10 cellular contexts compared by ENCODE assay signal in the genomic region with DNA sequence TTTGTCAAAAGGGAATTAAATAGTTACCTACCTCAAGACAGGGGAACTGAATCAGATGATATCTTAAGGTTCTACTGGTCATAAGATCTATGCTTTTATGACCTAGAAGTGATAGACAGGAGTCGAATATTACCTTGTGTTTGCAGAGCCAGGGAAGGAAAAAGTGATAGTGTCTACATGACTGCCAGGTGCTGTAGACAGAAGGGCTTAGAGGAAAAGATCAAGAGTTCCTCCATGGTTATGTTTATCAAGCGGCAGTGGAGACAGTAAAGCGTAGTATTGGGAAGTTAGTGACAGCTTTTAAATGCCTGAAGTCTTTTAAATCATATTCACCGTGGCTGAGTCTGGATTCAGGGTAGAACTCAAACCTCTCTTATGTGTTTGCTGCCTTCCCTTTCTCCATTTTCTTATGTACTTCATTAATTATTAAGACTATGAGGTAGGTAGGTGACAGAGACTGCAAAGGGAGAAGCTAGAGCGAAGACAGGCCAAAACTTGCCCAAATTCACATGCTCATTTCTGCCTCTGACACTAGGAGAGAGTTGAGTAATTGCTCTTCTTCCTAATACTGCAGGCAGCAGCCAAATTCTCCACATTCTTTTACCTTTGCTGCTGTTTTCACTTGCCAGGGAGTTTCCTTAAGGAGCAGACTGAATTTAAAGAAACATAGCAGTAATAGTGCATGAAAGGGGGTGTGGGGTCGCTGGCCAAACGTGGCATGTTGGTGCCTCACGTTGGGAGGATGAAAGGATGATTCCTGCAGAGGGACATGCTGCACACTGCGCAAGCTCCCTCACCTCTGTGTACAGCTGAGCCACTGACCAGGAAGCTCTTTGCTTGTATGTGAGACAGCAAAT. TPM values are rescaled to one million over a fixed set of nuclear protein-coding genes. Genes with fewer than 3 reads are reported as not detected.
A peak's percentile ranks its signal among the peaks of the same experiment; 100 is the strongest.
DNase-seq lines count a peak whose midpoint lies in the region; ATAC-seq, FAIRE-seq and TF ChIP-seq lines count a peak whose summit lies in the region.
"Had no signal": no experiment of that assay in that cellular context is flagged by ENCODE, and none has a peak within 500 bp of the region (broad histone marks: within the 10 kb centered on the region; RNA-seq: fewer than 3 reads in every experiment).

No MANE protein-coding gene starts in this region.

- H3K4me3 ChIP-seq in AG10803 (ENCODE audit: low read length): no peak overlapping the region; the same call in 1 of the 2 replicates
- no peak overlapping the region for H3K4me3 ChIP-seq in neuronal stem cell (ENCODE audit: low read length in 2 of 2)
- no peak overlapping the region for H3K4me3 ChIP-seq in dorsolateral prefrontal cortex

- no peak overlapping the region for H3K4me3 Mint-ChIP-seq in activated T-cell treated with anti-CD3 and anti-CD28 coated beads, Interleukin-2, amount 50 U/mL, for 24 hours
- H3K4me3 Mint-ChIP-seq in stimulated activated naive CD8-positive, alpha-beta T cell treated with anti-CD3 and anti-CD28 coated beads, Interleukin-15, amount 100 ng/mL, for 72 hours: no peak overlapping the region
- H3K4me3 Mint-ChIP-seq: stimulated activated naive B cell treated with anti-CD40 and anti-IgM and Interleukin-4, amounts not matched to agents 10 μg/mL and 1 μg/mL and 100 μg/mL, for 72 hours had no signal

- no peak overlapping the region for H2BK120ac ChIP-seq in neuronal stem cell (ENCODE audit: low read depth, low read length)

- no peaks in the 10 kb centered on the region for H3K9me3 Mint-ChIP-seq in activated T-cell treated with anti-CD3 and anti-CD28 coated beads, Interleukin-2, amount 50 U/mL, for 24 hours
- H3K9me3 Mint-ChIP-seq in stimulated activated naive CD8-positive, alpha-beta T cell treated with anti-CD3 and anti-CD28 coated beads, Interleukin-15, amount 100 ng/mL, for 72 hours: no peaks in the 10 kb centered on the region
- H3K9me3 Mint-ChIP-seq: stimulated activated naive B cell treated with anti-CD40 and anti-IgM and Interleukin-4, amounts not matched to agents 10 μg/mL and 1 μg/mL and 100 μg/mL, for 72 hours had no signal

- peaks cover 8% of the 10 kb centered on the region for H3K27me3 Mint-ChIP-seq in activated T-cell treated with anti-CD3 and anti-CD28 coated beads, Interleukin-2, amount 50 U/mL, for 24 hours
- H3K27me3 Mint-ChIP-seq in stimulated activated naive CD8-positive, alpha-beta T cell treated with anti-CD3 and anti-CD28 coated beads, Interleukin-15, amount 100 ng/mL, for 72 hours: peaks cover 17% of the 10 kb centered on the region
- H3K27me3 Mint-ChIP-seq: stimulated activated naive B cell treated with anti-CD40 and anti-IgM and Interleukin-4, amounts not matched to agents 10 μg/mL and 1 μg/mL and 100 μg/mL, for 72 hours had no signal

- FAIRE-seq in D721Med (lab: Jason Lieb, UNC): no peak
- FAIRE-seq: TTC549 had no signal

- intact Hi-C loops in dorsolateral prefrontal cortex (cut with DNase I): no loop called here

- DNase-seq in AG10803 (ENCODE audit: low read depth) (peak; percentile 43), NCI-H226 (peak; percentile 62), neuronal stem cell (ENCODE audit: low spot score) (no peak), dorsolateral prefrontal cortex (no peak), D721Med (ENCODE audit: insufficient read length, low spot score) (no peak)
- DNase-seq in activated T-cell treated with anti-CD3 and anti-CD28 coated beads, Interleukin-2, amount 50 U/mL, for 24 hours: no peak
- DNase-seq in stimulated activated naive CD8-positive, alpha-beta T cell treated with anti-CD3 and anti-CD28 coated beads, Interleukin-15, amount 100 ng/mL, for 72 hours: no peak
- DNase-seq: stimulated activated naive B cell treated with anti-CD40 and anti-IgM and Interleukin-4, amounts not matched to agents 10 μg/mL and 1 μg/mL and 100 μg/mL, for 72 hours had no signal

- no peak overlapping the region for H2AFZ ChIP-seq in neuronal stem cell (ENCODE audit: low read length)

- no peaks in the 10 kb centered on the region for H3K36me3 Mint-ChIP-seq in activated T-cell treated with anti-CD3 and anti-CD28 coated beads, Interleukin-2, amount 50 U/mL, for 24 hours (ENCODE audit: low read depth)
- H3K36me3 Mint-ChIP-seq: stimulated activated naive B cell treated with anti-CD40 and anti-IgM and Interleukin-4, amounts not matched to agents 10 μg/mL and 1 μg/mL and 100 μg/mL, for 72 hours had no signal

- ATAC-seq in esophagus mucosa: peak; percentile 90
- no peak for ATAC-seq in stimulated activated naive CD8-positive, alpha-beta T cell treated with anti-CD3 and anti-CD28 coated beads, Interleukin-15, amount 100 ng/mL, for 72 hours
- ATAC-seq: stimulated activated naive B cell treated with anti-CD40 and anti-IgM and Interleukin-4, amounts not matched to agents 10 μg/mL and 1 μg/mL and 100 μg/mL, for 72 hours had no signal

- no peaks in the 10 kb centered on the region for H3K9me3 ChIP-seq in neuronal stem cell (replicated peaks in 1 of 2; ENCODE audit: control insufficient read depth in 2 of 2, insufficient read depth in 1 of 2, low read depth in 1 of 2, low read length in 2 of 2)

- H2BK12ac ChIP-seq in neuronal stem cell (ENCODE audit: low read length): no peak overlapping the region

- no peak overlapping the region for H3K23ac ChIP-seq in neuronal stem cell (ENCODE audit: low read depth, low read length, poor library complexity)

- TF ChIP-seq CTCF in AG10803 (conservative IDR thresholded peaks at IDR 0.05; ENCODE audit: low read length) (no peak), dorsolateral prefrontal cortex (IDR thresholded peaks at IDR 0.05 in 54 of 56, conservative IDR thresholded peaks at IDR 0.05 in 2 of 56; ENCODE audit: low read depth in 1 of 56, partially characterized antibody in 56 of 56) (no peak), D721Med (IDR thresholded peaks at IDR 0.05; ENCODE audit: insufficient read depth, missing control alignments) (no peak)

- no peak overlapping the region for H2AK5ac ChIP-seq in neuronal stem cell (ENCODE audit: low read depth, low read length)

- H3K4me1 Mint-ChIP-seq in activated T-cell treated with anti-CD3 and anti-CD28 coated beads, Interleukin-2, amount 50 U/mL, for 24 hours (ENCODE audit: low read depth): peaks cover 8% of the 10 kb centered on the region
- peaks cover 16% of the 10 kb centered on the region for H3K4me1 Mint-ChIP-seq in stimulated activated naive CD8-positive, alpha-beta T cell treated with anti-CD3 and anti-CD28 coated beads, Interleukin-15, amount 100 ng/mL, for 72 hours

- H4K8ac ChIP-seq in neuronal stem cell (ENCODE audit: low read depth, low read length): no peak overlapping the region

- H3K27ac ChIP-seq in neuronal stem cell (replicated peaks; ENCODE audit: low read length) (peak overlapping the region; percentile 48), dorsolateral prefrontal cortex (no peak overlapping the region)

- H3K4ac ChIP-seq in neuronal stem cell (ENCODE audit: low read length): no peak overlapping the region

- no CpG with 5 or more reads among the region's 9 CpGs for WGBS in neuronal stem cell (ENCODE audit: extremely low coverage in 2 of 2, insufficient read length in 2 of 2, insufficient replicate concordance in 1 of 2), 2 donors

- H3K27ac Mint-ChIP-seq in activated T-cell treated with anti-CD3 and anti-CD28 coated beads, Interleukin-2, amount 50 U/mL, for 24 hours: no peak overlapping the region
- no peak overlapping the region for H3K27ac Mint-ChIP-seq in stimulated activated naive CD8-positive, alpha-beta T cell treated with anti-CD3 and anti-CD28 coated beads, Interleukin-15, amount 100 ng/mL, for 72 hours
- H3K27ac Mint-ChIP-seq: stimulated activated naive B cell treated with anti-CD40 and anti-IgM and Interleukin-4, amounts not matched to agents 10 μg/mL and 1 μg/mL and 100 μg/mL, for 72 hours had no signal

- peaks cover 2% of the 10 kb centered on the region for H3K79me1 ChIP-seq in neuronal stem cell (ENCODE audit: low read depth, low read length)

- H3K4me1 ChIP-seq in neuronal stem cell (ENCODE audit: control insufficient read depth in 2 of 2, insufficient read depth in 1 of 2, low read depth in 1 of 2, low read length in 2 of 2): peaks cover 30 to 32% of the 10 kb centered on the region in 2 donors

- no peak overlapping the region for H4K91ac ChIP-seq in neuronal stem cell (ENCODE audit: low read depth, low read length, poor library complexity)

- H2BK5ac ChIP-seq in neuronal stem cell (ENCODE audit: low read length): no peak overlapping the region

- H3K14ac ChIP-seq in neuronal stem cell (ENCODE audit: low read length): no peak overlapping the region

- H3K18ac ChIP-seq in neuronal stem cell (ENCODE audit: low read length): peak overlapping the region; percentile 73

- no peak overlapping the region for H2BK15ac ChIP-seq in neuronal stem cell (ENCODE audit: low read length)

- peak overlapping the region; percentile 53 for H3K9ac ChIP-seq in neuronal stem cell (ENCODE audit: low read depth, low read length, poor library complexity)

- H3K4me2 ChIP-seq in neuronal stem cell (ENCODE audit: insufficient read depth, low read length, poor library complexity, severe bottlenecking): no peak overlapping the region

- H3K36me3 ChIP-seq in neuronal stem cell (replicated peaks in 1 of 2; ENCODE audit: control insufficient read depth in 2 of 2, insufficient read depth in 2 of 2, low read length in 2 of 2): no peaks in the 10 kb centered on the region

- H3K27me3 ChIP-seq in neuronal stem cell (ENCODE audit: control insufficient read depth in 3 of 3, insufficient read depth in 3 of 3, low read depth in 1 of 3, low read length in 3 of 3) (no peaks in the 10 kb centered on the region), dorsolateral prefrontal cortex (no peaks in the 10 kb centered on the region)

RNA-seq across cellular contexts. Expression of a gene that starts 12.1 kb away (rescaled TPM):
- 15.2 TPM for total RNA-seq in esophagus mucosa
- 7.8 TPM for polyA plus RNA-seq in neuronal stem cell (2013, experiment 1 of 2)
- 8.2 TPM for polyA plus RNA-seq in neuronal stem cell (2013, experiment 2 of 2)
- total RNA-seq in dorsolateral prefrontal cortex: 100 to 1,000 TPM in 17 of 120 experiments, 10 to 100 TPM in 103; 57.7 to 155 (median 82.6) TPM

Comparison
In these comparisons a context has a peak if more than half of its experiments do, and no peak if none do; other contexts are left out.
1. DNase-seq: peak in AG10803 (single experiment) and NCI-H226 (single experiment); none in neuronal stem cell (single experiment), activated T-cell treated with anti-CD3 and anti-CD28 coated beads, Interleukin-2, amount 50 U/mL, for 24 hours (single experiment), dorsolateral prefrontal cortex (0 of 10), D721Med (single experiment) and stimulated activated naive CD8-positive, alpha-beta T cell treated with anti-CD3 and anti-CD28 coated beads, Interleukin-15, amount 100 ng/mL, for 72 hours (0 of 2).